Comparison of ENCODE assay signal across 10 cellular contexts in genomic region chr2:47534179-47534919, GRCh38. TPM values are rescaled to one million over a fixed set of nuclear protein-coding genes. Genes with fewer than 3 reads are reported as not detected.
A peak's percentile ranks its signal among the peaks of the same experiment; 100 is the strongest.
DNase-seq lines count a peak whose midpoint lies in the region; ATAC-seq and TF ChIP-seq lines count a peak whose summit lies in the region.
"Had no signal": no experiment of that assay in that cellular context is flagged by ENCODE, and none has a peak within 500 bp of the region (broad histone marks: within the 10 kb centered on the region; RNA-seq: fewer than 3 reads in every experiment).

No MANE protein-coding gene starts in this region.

- no peaks in the 10 kb centered on the region for H3K36me3 ChIP-seq in fibroblast of lung (ENCODE audit: control insufficient read depth, insufficient read depth, low read length)
- no peaks in the 10 kb centered on the region for H3K36me3 ChIP-seq in uterus
- no peaks in the 10 kb centered on the region for H3K36me3 ChIP-seq in stomach

- no peaks in the 10 kb centered on the region for H3K79me2 ChIP-seq in fibroblast of lung (ENCODE audit: control insufficient read depth, insufficient read depth, low read length)

- H3K4me3 Mint-ChIP-seq in T-helper 2 cell treated with Interferon-gamma antibody and Interleukin-4, amounts not matched to agents 5 μg/mL and 100 μg/mL, for 36 hours = no peak overlapping the region

- H3K27me3 Mint-ChIP-seq in T-helper 2 cell treated with Interferon-gamma antibody and Interleukin-4, amounts not matched to agents 5 μg/mL and 100 μg/mL, for 36 hours (ENCODE audit: low read depth) = no peaks in the 10 kb centered on the region

- no peaks in the 10 kb centered on the region for H4K20me1 ChIP-seq in fibroblast of lung (ENCODE audit: control insufficient read depth, extremely low read depth, insufficient read depth, low read length)

- H3K9me3 ChIP-seq in fibroblast of lung (ENCODE audit: control insufficient read depth, insufficient read depth, low read depth, low read length) = no peaks in the 10 kb centered on the region
- H3K9me3 ChIP-seq in uterus = no peaks in the 10 kb centered on the region
- H3K9me3 ChIP-seq in stomach = no peaks in the 10 kb centered on the region

- H3K4me1 Mint-ChIP-seq in T-helper 2 cell treated with Interferon-gamma antibody and Interleukin-4, amounts not matched to agents 5 μg/mL and 100 μg/mL, for 36 hours (ENCODE audit: low read depth) = no peaks in the 10 kb centered on the region

- H3K27me3 ChIP-seq in fibroblast of lung (ENCODE audit: control insufficient read depth, insufficient read depth, low read length) = no peaks in the 10 kb centered on the region
- no peaks in the 10 kb centered on the region for H3K27me3 ChIP-seq in uterus
- no peaks in the 10 kb centered on the region for H3K27me3 ChIP-seq in stomach

- no peak for TF ChIP-seq EP300 in stomach (IDR thresholded peaks at IDR 0.05)

- peak overlapping the region; percentile 41 for H3K9ac ChIP-seq in fibroblast of lung (ENCODE audit: insufficient read depth, low read length)

- H2AFZ ChIP-seq in fibroblast of lung (ENCODE audit: low read length) = peak overlapping the region; percentile 34

- no peaks in the 10 kb centered on the region for H3K36me3 Mint-ChIP-seq in T-helper 2 cell treated with Interferon-gamma antibody and Interleukin-4, amounts not matched to agents 5 μg/mL and 100 μg/mL, for 36 hours (ENCODE audit: low read depth)

- peak; percentile 50 for DNase-seq in left cardiac atrium
- no peak for DNase-seq in Right ventricle myocardium inferior (ENCODE audit: missing footprints)
- peak; percentile 64 for DNase-seq in NCI-H82 treated with DMSO at 0.1 percent for 48 hours (lab: John Stamatoyannopoulos, UW; ENCODE audit: unreplicated experiment)
- DNase-seq in fibroblast of lung (ENCODE audit: low read depth in 2 of 2) = peak; percentile 78 to 94
- DNase-seq in uterus = peak; percentile 71 to 91
- no peak for DNase-seq in T-helper 2 cell treated with Interferon-gamma antibody and Interleukin-4, amounts not matched to agents 5 μg/mL and 100 μg/mL, for 36 hours (ENCODE audit: low spot score)
- DNase-seq in stomach = no peak
- DNase-seq: effector CD4-positive, alpha-beta T cell had no signal

- H3K27ac ChIP-seq in fibroblast of lung (ENCODE audit: insufficient read depth, low read length) = peak overlapping the region; percentile 50
- H3K27ac ChIP-seq in uterus = peak overlapping the region in 1 of 2 donors; percentile 67
- H3K27ac ChIP-seq in stomach = peak overlapping the region in 1 of 5 donors; percentile 28
- H3K27ac ChIP-seq: VCaP had no signal

- 53 to 67% (median 64%) methylated on average over 12 to 16 of the region's 16 CpGs for WGBS in stomach, 5 donors

- H3K4me3 ChIP-seq in fibroblast of lung (replicated peaks in 1 of 4; ENCODE audit: control extremely low read depth in 1 of 4, insufficient read depth in 1 of 4, low read depth in 3 of 4, low read length in 4 of 4) = no peak overlapping the region
- no peak overlapping the region for H3K4me3 ChIP-seq in uterus
- H3K4me3 ChIP-seq in stomach = no peak overlapping the region

- no peak overlapping the region for H3K27ac Mint-ChIP-seq in T-helper 2 cell treated with Interferon-gamma antibody and Interleukin-4, amounts not matched to agents 5 μg/mL and 100 μg/mL, for 36 hours

- intact Hi-C loops in left cardiac atrium (cut with DNase I) = no loop called here
- intact Hi-C loops in Right ventricle myocardium inferior (cut with DNase I) = no loop called here
- intact Hi-C loops in uterus (cut with DNase I; ENCODE audit: low total_unique reads) = no loop called here
- intact Hi-C loops in stomach (cut with DNase I; ENCODE audit: low total_unique reads) = no loop called here

- peak overlapping the region; percentile 50 for H3K4me2 ChIP-seq in fibroblast of lung (ENCODE audit: extremely low read depth, insufficient read depth, low read length)

- H3K4me1 ChIP-seq in fibroblast of lung (ENCODE audit: control insufficient read depth, extremely low read depth, insufficient read depth, low read length) (peaks cover 17% of the 10 kb centered on the region), uterus (no peaks in the 10 kb centered on the region), stomach (no peaks in the 10 kb centered on the region)

- TF ChIP-seq CTCF in fibroblast of lung (conservative IDR thresholded peaks at IDR 0.05 in 1 of 2, IDR thresholded peaks at IDR 0.05 in 1 of 2; ENCODE audit: low read depth in 1 of 2, low read length in 2 of 2) (no peak), uterus (IDR thresholded peaks at IDR 0.05) (no peak), stomach (IDR thresholded peaks at IDR 0.05) (no peak)

- no peaks in the 10 kb centered on the region for H3K9me3 Mint-ChIP-seq in T-helper 2 cell treated with Interferon-gamma antibody and Interleukin-4, amounts not matched to agents 5 μg/mL and 100 μg/mL, for 36 hours

- ATAC-seq in left cardiac atrium (peak in 1 of 2 donors; percentile 66), Right ventricle myocardium inferior (no peak), HG03442 (IDR thresholded peaks at IDR 0.05; ENCODE audit: unreplicated experiment) (no peak)

- TF ChIP-seq POLR2A in uterus (IDR thresholded peaks at IDR 0.05) (no peak), stomach (IDR thresholded peaks at IDR 0.05) (no peak)

RNA-seq across cellular contexts. Expression of gene KCNK12, which starts 36.4 kb away (rescaled TPM):
- not detected for total RNA-seq in left cardiac atrium
- 0.30 TPM for total RNA-seq in Right ventricle myocardium inferior
- under 0.01 and 0.26 TPM in 2 replicates for total RNA-seq in fibroblast of lung
- polyA plus RNA-seq in fibroblast of lung = 0.01 TPM in 1 of 2 replicates, not detected in the other
- polyA plus RNA-seq in fibroblast of lung (2012) = not detected in 2 replicates
- polyA minus RNA-seq in fibroblast of lung (ENCODE audit: low replicate concordance) = not detected in 2 replicates
- total RNA-seq in uterus = under 1 TPM in 1 of 4 donors, not detected in 3; 0.18 TPM
- total RNA-seq in stomach = 1 to 10 TPM in 1 of 5 donors, not detected in 4; 3.5 TPM
- under 1 TPM in 2 of 3 donors, not detected in 1; 0.06 to 0.10 TPM for polyA plus RNA-seq in stomach

Comparison
In these comparisons a context has a peak if more than half of its experiments do, and no peak if none do; other contexts are left out.
1. DNase-seq: peak in left cardiac atrium (single experiment), NCI-H82 treated with DMSO at 0.1 percent for 48 hours (single experiment), fibroblast of lung (2 of 2) and uterus (2 of 2); none in Right ventricle myocardium inferior (single experiment), T-helper 2 cell treated with Interferon-gamma antibody and Interleukin-4, amounts not matched to agents 5 μg/mL and 100 μg/mL, for 36 hours (single experiment) and stomach (single experiment).